ENCODE assay signal across 8 cellular contexts in the genomic region with DNA sequence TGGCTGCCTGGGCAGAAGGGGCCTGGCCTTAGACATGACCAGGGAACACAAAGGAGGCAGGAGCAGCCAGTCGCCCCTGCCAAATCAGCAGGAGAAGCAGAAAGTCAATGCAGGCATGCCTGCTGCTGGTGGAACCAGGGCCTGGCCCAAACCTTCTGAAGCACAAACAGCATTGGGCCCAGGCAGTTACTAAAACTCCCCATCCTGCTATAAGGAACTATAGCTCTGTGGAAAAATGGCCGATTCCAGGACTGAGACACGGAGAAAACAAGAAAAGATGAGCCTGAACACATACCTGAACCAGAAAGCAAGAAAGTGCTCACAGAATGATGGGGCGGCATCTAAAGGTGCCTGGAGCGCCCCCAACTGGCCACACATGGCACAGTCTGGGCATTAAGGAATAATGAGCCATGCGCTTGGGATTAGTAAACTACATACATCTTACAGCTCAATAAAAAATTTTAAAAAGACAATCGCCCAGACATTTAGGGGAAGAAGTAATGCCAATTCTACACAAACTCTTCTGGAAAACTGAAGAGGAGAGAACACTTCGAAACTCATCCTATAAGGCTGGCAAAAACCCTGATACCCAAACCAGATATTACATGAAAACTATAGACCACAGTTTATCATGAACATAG. TPM values are rescaled to one million over a fixed set of nuclear protein-coding genes. Genes with fewer than 3 reads are reported as not detected.
A peak's percentile ranks its signal among the peaks of the same experiment; 100 is the strongest.
DNase-seq lines count a peak whose midpoint lies in the region; ATAC-seq, FAIRE-seq and TF ChIP-seq lines count a peak whose summit lies in the region.
"Not testable (repeated sequence)": the region's sequence is repeated elsewhere in the genome, so short reads cannot be mapped to it uniquely, and the experiment has no call there.

No MANE protein-coding gene starts in this region.

- not testable (repeated sequence) for H3K9me3 ChIP-seq in DOHH2 (ENCODE audit: control insufficient read depth, insufficient read depth, low read length); Karpas-422 (ENCODE audit: low read length); osteoblast (ENCODE audit: low read depth, low read length)

- H3K4me2 ChIP-seq in DOHH2 (ENCODE audit: low read length) (peak overlapping the region; percentile 5; the same call in 1 of the 2 replicates), Karpas-422 (ENCODE audit: low read depth, low read length, poor library complexity, severe bottlenecking) (peak overlapping the region; percentile 45)
- not testable (repeated sequence) for H3K4me2 ChIP-seq in osteoblast (ENCODE audit: insufficient read depth, low read length)

- peaks cover 18% of the 10 kb centered on the region for H3K4me1 ChIP-seq in DOHH2 (ENCODE audit: control insufficient read depth, low read length)
- H3K4me1 ChIP-seq in Karpas-422 (ENCODE audit: low read length) = peaks cover 25% of the 10 kb centered on the region
- H3K4me1 ChIP-seq in osteoblast (ENCODE audit: insufficient read depth, low read length) = peaks cover 18% of the 10 kb centered on the region

- not testable (repeated sequence) for H3K27me3 Mint-ChIP-seq in central memory CD8-positive, alpha-beta T cell; immature natural killer cell (ENCODE audit: low read depth in 3 of 3)

- not testable (repeated sequence) for H3K27ac Mint-ChIP-seq in central memory CD8-positive, alpha-beta T cell (ENCODE audit: low read depth)
- peak overlapping the region in 1 of 6 donors; percentile 26 for H3K27ac Mint-ChIP-seq in immature natural killer cell

- H3K4me1 Mint-ChIP-seq in central memory CD8-positive, alpha-beta T cell = peaks cover 33% of the 10 kb centered on the region
- H3K4me1 Mint-ChIP-seq in immature natural killer cell = peaks cover 31 to 42% of the 10 kb centered on the region in 2 donors

- H3K9ac ChIP-seq in Karpas-422 (ENCODE audit: low read length) = not testable (repeated sequence)

- H3K4me3 Mint-ChIP-seq in central memory CD8-positive, alpha-beta T cell = peak overlapping the region; percentile 92
- H3K4me3 Mint-ChIP-seq in immature natural killer cell = peak overlapping the region; percentile 36 to 94 (median 64)

- H3K9me3 Mint-ChIP-seq in central memory CD8-positive, alpha-beta T cell; immature natural killer cell: not testable (repeated sequence)

- not testable (repeated sequence) for H3K36me3 ChIP-seq in DOHH2 (ENCODE audit: control insufficient read depth, low read length); Karpas-422 (ENCODE audit: insufficient read depth, low read length); osteoblast (ENCODE audit: insufficient read depth, low read length)

- peak; percentile 78 for TF ChIP-seq CTCF in DOHH2 (IDR thresholded peaks at IDR 0.05; ENCODE audit: low read depth, low read length, poor library complexity, severe bottlenecking)
- TF ChIP-seq CTCF in osteoblast (IDR thresholded peaks at IDR 0.05; ENCODE audit: extremely low read depth, low read depth, low read length) = peak; percentile 65

- not testable (repeated sequence) for H3K27me3 ChIP-seq in DOHH2 (ENCODE audit: control insufficient read depth, low read length); Karpas-422 (ENCODE audit: low read length); osteoblast (ENCODE audit: insufficient read depth, low read length)

- peak; percentile 20 for FAIRE-seq in urothelium cell line (lab: Jason Lieb, UNC)

- H3K27ac ChIP-seq in DOHH2 (ENCODE audit: low read depth, low read length); Karpas-422 (ENCODE audit: low read length); osteoblast (ENCODE audit: low read depth, low read length): not testable (repeated sequence)

- H3K4me3 ChIP-seq in DOHH2 (ENCODE audit: low read length); Karpas-422 (ENCODE audit: low read length); osteoblast (ENCODE audit: insufficient read depth, low read length): not testable (repeated sequence)

- not testable (repeated sequence) for H3K9me2 ChIP-seq in DOHH2 (replicated peaks; ENCODE audit: control insufficient read depth, low read length); Karpas-422 (replicated peaks; ENCODE audit: insufficient read depth, low read length)

- in situ Hi-C loops in SK-MEL-5 (cut with HindIII; ENCODE audit: low pct_unique_long_range_greater_than_20kb, low sequenced_read_pairs) = not testable (repeated sequence)

- ATAC-seq in central memory CD8-positive, alpha-beta T cell (replicated peaks; ENCODE audit: extremely low read depth, poor library complexity, severe bottlenecking) = not testable (repeated sequence)

- not testable (repeated sequence) for H3K79me2 ChIP-seq in DOHH2 (ENCODE audit: control insufficient read depth, low read length); Karpas-422 (ENCODE audit: low read length)
- peaks cover 38% of the 10 kb centered on the region for H3K79me2 ChIP-seq in osteoblast (ENCODE audit: insufficient read depth, low read length)

- DNase-seq in Karpas-422 (peak; percentile 69), SK-MEL-5 (ENCODE audit: low read depth, low spot score) (peak; percentile 42), immature natural killer cell (peak in 2 of 3 donors; percentile 17 to 19), osteoblast (ENCODE audit: insufficient read length, low spot score, missing footprints) (peak; percentile 22)
- DNase-seq in activated CD8-positive, alpha-beta memory T cell treated with anti-CD3 and anti-CD28 coated beads, Interleukin-2, amount 50 U/mL, for 48 hours = peak; percentile 59
- DNase-seq in central memory CD8-positive, alpha-beta T cell (ENCODE audit: low spot score in 2 of 2) = peak in 1 of 2 donors; percentile 17
- not testable (repeated sequence) for DNase-seq in urothelium cell line (ENCODE audit: low spot score)

- not testable (repeated sequence) for H2AFZ ChIP-seq in Karpas-422 (ENCODE audit: low read length); osteoblast (ENCODE audit: low read length)

- not testable (repeated sequence) for H4K20me1 ChIP-seq in DOHH2 (ENCODE audit: control insufficient read depth, insufficient read depth, low read depth, low read length); Karpas-422 (ENCODE audit: insufficient read depth, low read depth, low read length)
- peaks cover 11% of the 10 kb centered on the region for H4K20me1 ChIP-seq in osteoblast (ENCODE audit: insufficient read depth, low read length)

- not testable (repeated sequence) for H3F3A ChIP-seq in DOHH2 (ENCODE audit: control insufficient read depth, insufficient read depth)

- not testable (repeated sequence) for H3K36me3 Mint-ChIP-seq in central memory CD8-positive, alpha-beta T cell (ENCODE audit: insufficient read depth); immature natural killer cell

RNA-seq across cellular contexts. Expression of gene DGCR6L, which starts 2.3 kb away (rescaled TPM):
- 32.7 and 64.7 TPM in 2 replicates for total RNA-seq in Karpas-422 (2014; rRNA removed; shearing (Covaris generic); ENCODE audit: low replicate concordance)
- 44.5 and 48.3 TPM in 2 replicates for total RNA-seq in SK-MEL-5 (2014; rRNA removed; shearing (Covaris generic))
- polyA plus RNA-seq in SK-MEL-5 (2015; cell fraction: cytosol; rRNA removed) = 52.3 and 70.0 TPM in 2 replicates
- 23.4 and 37.0 TPM in 2 replicates for polyA plus RNA-seq in SK-MEL-5 (2015; cell fraction: nucleus; rRNA removed)
- polyA plus RNA-seq in immature natural killer cell = 100 to 1,000 TPM; 143 to 160 (median 147) TPM
- total RNA-seq in osteoblast = 58.9 and 60.8 TPM in 2 replicates

RNA-seq across cellular contexts. Expression of gene RTN4R, which starts 49.4 kb away (rescaled TPM):
- total RNA-seq in Karpas-422 (2014; rRNA removed; shearing (Covaris generic); ENCODE audit: low replicate concordance) = 0.29 and 0.30 TPM in 2 replicates
- total RNA-seq in SK-MEL-5 (2014; rRNA removed; shearing (Covaris generic)) = 7.2 TPM in 2 replicates
- polyA plus RNA-seq in SK-MEL-5 (2015; cell fraction: cytosol; rRNA removed) = 23.5 and 25.3 TPM in 2 replicates
- polyA plus RNA-seq in SK-MEL-5 (2015; cell fraction: nucleus; rRNA removed) = 3.0 and 3.7 TPM in 2 replicates
- polyA plus RNA-seq in immature natural killer cell = 1 to 10 TPM; 1.1 to 3.9 (median 2.2) TPM
- under 0.01 and 0.29 TPM in 2 replicates for total RNA-seq in osteoblast
